Comparison of ENCODE assay signal across 29 cellular contexts in the genomic region with DNA sequence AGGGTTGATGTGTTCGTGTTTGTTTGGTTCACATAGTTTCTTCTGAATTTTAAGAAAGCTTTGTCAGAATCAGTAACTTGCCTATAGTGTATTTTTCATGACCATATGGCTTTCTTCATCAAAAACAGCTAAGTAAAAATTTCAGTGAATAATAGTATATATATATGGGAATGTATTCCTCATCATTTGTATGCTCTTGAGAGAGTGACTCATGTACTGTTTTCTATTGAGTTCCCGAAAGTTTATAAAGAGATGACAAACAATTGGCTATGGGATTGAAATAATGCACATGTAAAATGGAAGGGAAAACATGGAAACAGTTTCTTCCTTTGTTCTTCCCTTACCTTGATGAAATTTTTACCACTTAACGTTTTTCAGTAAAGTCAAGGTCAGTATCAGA. TPM values are rescaled to one million over a fixed set of nuclear protein-coding genes. Genes with fewer than 3 reads are reported as not detected.
A peak's percentile ranks its signal among the peaks of the same experiment; 100 is the strongest.
DNase-seq lines count a peak whose midpoint lies in the region; ATAC-seq and TF ChIP-seq lines count a peak whose summit lies in the region.
"Had no signal": no experiment of that assay in that cellular context is flagged by ENCODE, and none has a peak within 500 bp of the region (broad histone marks: within the 10 kb centered on the region; RNA-seq: fewer than 3 reads in every experiment).

No MANE protein-coding gene starts in this region.

- H4K20me1 ChIP-seq in fibroblast of lung (ENCODE audit: control insufficient read depth, extremely low read depth, insufficient read depth, low read length) (no peaks in the 10 kb centered on the region), osteoblast (ENCODE audit: insufficient read depth, low read length) (peaks cover 32% of the 10 kb centered on the region), MM.1S (ENCODE audit: insufficient read depth, low read length) (no peaks in the 10 kb centered on the region)

- no peaks in the 10 kb centered on the region for H3K27me3 Mint-ChIP-seq in HFFc6 (ENCODE audit: insufficient read depth)
- no peaks in the 10 kb centered on the region for H3K27me3 Mint-ChIP-seq in activated naive CD4-positive, alpha-beta T cell treated with anti-CD3 and anti-CD28 coated beads, Interleukin-2, amount 10 ng/mL, durations not matched to agents 7 days and 5 days
- H3K27me3 Mint-ChIP-seq: effector memory CD8-positive, alpha-beta T cell; natural killer cell treated with Interleukin-12 subunit alpha and Interleukin-12 subunit beta and Interleukin-15 and Interleukin-18, amount 100 ng/mL, for 72 hours had no signal

- peaks cover 12% of the 10 kb centered on the region; the same call in 1 of the 2 replicates for H3K36me3 Mint-ChIP-seq in HFFc6 (ENCODE audit: low read depth)
- no peaks in the 10 kb centered on the region for H3K36me3 Mint-ChIP-seq in activated naive CD4-positive, alpha-beta T cell treated with anti-CD3 and anti-CD28 coated beads, Interleukin-2, amount 10 ng/mL, durations not matched to agents 7 days and 5 days
- H3K36me3 Mint-ChIP-seq: natural killer cell treated with Interleukin-12 subunit alpha and Interleukin-12 subunit beta and Interleukin-15 and Interleukin-18, amount 100 ng/mL, for 72 hours had no signal

- H3K9me2 ChIP-seq in MM.1S (replicated peaks; ENCODE audit: insufficient read depth, low read length): no peaks in the 10 kb centered on the region

- WGBS in testis, 2 donors: 62 to 67% methylated on average over 3 of the region's 3 CpGs

- no peak overlapping the region for H3K27ac ChIP-seq in fibroblast of lung (ENCODE audit: insufficient read depth, low read length)
- H3K27ac ChIP-seq in osteoblast (ENCODE audit: low read depth, low read length): no peak overlapping the region
- H3K27ac ChIP-seq in testis: no peak overlapping the region
- no peak overlapping the region for H3K27ac ChIP-seq in MM.1S (ENCODE audit: low read length)
- H3K27ac ChIP-seq: adrenal gland, BLaER1, coronary artery, sigmoid colon, transverse colon had no signal

- H3K27ac Mint-ChIP-seq in HFFc6: peak overlapping the region; percentile 56
- H3K27ac Mint-ChIP-seq in activated naive CD4-positive, alpha-beta T cell treated with anti-CD3 and anti-CD28 coated beads, Interleukin-2, amount 10 ng/mL, durations not matched to agents 7 days and 5 days: no peak overlapping the region
- H3K27ac Mint-ChIP-seq: activated T-cell treated with anti-CD3 and anti-CD28 coated beads, Interleukin-2, amount 50 U/mL, for 72 hours; natural killer cell treated with Interleukin-12 subunit alpha and Interleukin-12 subunit beta and Interleukin-15 and Interleukin-18, amount 100 ng/mL, for 72 hours had no signal

- TF ChIP-seq POLR2A in testis (IDR thresholded peaks at IDR 0.05): no peak

- DNase-seq in HFFc6 (no peak), adipocyte (ENCODE audit: low read depth) (peak; percentile 24), fibroblast of lung (ENCODE audit: low read depth in 2 of 2) (peak; percentile 45 to 76), osteoblast (ENCODE audit: insufficient read length, low spot score, missing footprints) (peak; percentile 48), testis (no peak), MM.1S (no peak)
- no peak for DNase-seq in activated naive CD4-positive, alpha-beta T cell treated with anti-CD3 and anti-CD28 coated beads, Interleukin-2, amount 10 ng/mL, durations not matched to agents 7 days and 5 days
- DNase-seq: activated CD4-positive, alpha-beta T cell treated with anti-CD3 and anti-CD28 coated beads, Interleukin-2, amount 50 U/mL, for 48 hours; activated CD4-positive, CD25-positive, alpha-beta regulatory T cell treated with anti-CD3 and anti-CD28 coated beads, Interleukin-2, amount 50 U/mL, for 72 hours; activated naive CD4-positive, alpha-beta T cell treated with Interleukin-2 at 50 U/mL for 16 hours; activated T-cell treated with anti-CD3 and anti-CD28 coated beads, Interleukin-2, amount 50 U/mL, for 72 hours; adrenal gland; DMS153; effector memory CD8-positive, alpha-beta T cell; erythroblast; hippocampal formation; NCI-H2029 treated with DMSO at 0.1 percent for 48 hours; NCI-H524 treated with DMSO at 0.1 percent for 48 hours; NK-92 treated with Interleukin-12 subunit alpha and Interleukin-12 subunit beta, amount 100 ng/mL, for 24 hours; SHP77; sigmoid colon; stimulated activated CD4-positive, alpha-beta T cell treated with anti-CD3 and anti-CD28 coated beads, Interleukin-4, amount 100 ng/mL, for 24 hours; T-helper 2 cell; transverse colon had no signal

- H3K36me3 ChIP-seq in adipocyte (ENCODE audit: control insufficient read depth, insufficient read depth, low read length, severe bottlenecking) (no peaks in the 10 kb centered on the region), fibroblast of lung (ENCODE audit: control insufficient read depth, insufficient read depth, low read length) (no peaks in the 10 kb centered on the region), osteoblast (ENCODE audit: insufficient read depth, low read length) (no peaks in the 10 kb centered on the region), testis (ENCODE audit: low read depth, missing control alignments) (no peaks in the 10 kb centered on the region), MM.1S (replicated peaks; ENCODE audit: insufficient read depth, low read length) (no peaks in the 10 kb centered on the region)
- H3K36me3 ChIP-seq: adrenal gland, sigmoid colon, transverse colon had no signal

- H3K9me3 ChIP-seq in adipocyte (ENCODE audit: control insufficient read depth, low read length) (no peaks in the 10 kb centered on the region), fibroblast of lung (ENCODE audit: control insufficient read depth, insufficient read depth, low read depth, low read length) (no peaks in the 10 kb centered on the region), osteoblast (ENCODE audit: low read depth, low read length) (no peaks in the 10 kb centered on the region), testis (no peaks in the 10 kb centered on the region), MM.1S (replicated peaks; ENCODE audit: insufficient read depth, low read length) (no peaks in the 10 kb centered on the region)
- H3K9me3 ChIP-seq: adrenal gland, BLaER1, sigmoid colon, transverse colon had no signal

- TF ChIP-seq CTCF in HFFc6 (IDR thresholded peaks at IDR 0.05): no peak
- no peak for TF ChIP-seq CTCF in fibroblast of lung (conservative IDR thresholded peaks at IDR 0.05 in 1 of 2, IDR thresholded peaks at IDR 0.05 in 1 of 2; ENCODE audit: low read depth in 1 of 2, low read length in 2 of 2)
- TF ChIP-seq CTCF in osteoblast (IDR thresholded peaks at IDR 0.05; ENCODE audit: extremely low read depth, low read depth, low read length): no peak
- no peak for TF ChIP-seq CTCF in testis (IDR thresholded peaks at IDR 0.05)
- TF ChIP-seq CTCF in MM.1S (IDR thresholded peaks at IDR 0.05; ENCODE audit: low read length): no peak

- H3K4me3 ChIP-seq in adipocyte (ENCODE audit: low read length): no peak overlapping the region
- H3K4me3 ChIP-seq in fibroblast of lung (replicated peaks in 1 of 4; ENCODE audit: control extremely low read depth in 1 of 4, insufficient read depth in 1 of 4, low read depth in 3 of 4, low read length in 4 of 4): no peak overlapping the region
- H3K4me3 ChIP-seq in osteoblast (ENCODE audit: insufficient read depth, low read length): no peak overlapping the region
- no peak overlapping the region for H3K4me3 ChIP-seq in testis
- H3K4me3 ChIP-seq in MM.1S (ENCODE audit: low read length): no peak overlapping the region
- H3K4me3 ChIP-seq: adrenal gland, BLaER1, coronary artery, lung, sigmoid colon, transverse colon had no signal

- intact Hi-C loops in testis (cut with DNase I; ENCODE audit: low total_unique reads): no loop called here

- H3K4me2 ChIP-seq in fibroblast of lung (ENCODE audit: extremely low read depth, insufficient read depth, low read length) (no peak overlapping the region), osteoblast (ENCODE audit: insufficient read depth, low read length) (no peak overlapping the region), MM.1S (ENCODE audit: low read depth, low read length) (no peak overlapping the region)
- H3K4me2 ChIP-seq: BLaER1 had no signal

- ATAC-seq in HG03565 (IDR thresholded peaks at IDR 0.05; ENCODE audit: unreplicated experiment): no peak
- ATAC-seq: activated T-cell treated with anti-CD3 and anti-CD28 coated beads, Interleukin-2, amount 50 U/mL, for 72 hours; effector memory CD8-positive, alpha-beta T cell; natural killer cell treated with Interleukin-12 subunit alpha and Interleukin-12 subunit beta and Interleukin-15 and Interleukin-18, amount 100 ng/mL, for 72 hours had no signal

- H3K79me2 ChIP-seq in fibroblast of lung (ENCODE audit: control insufficient read depth, insufficient read depth, low read length) (peaks cover 9% of the 10 kb centered on the region), osteoblast (ENCODE audit: insufficient read depth, low read length) (peaks cover 65% of the 10 kb centered on the region), MM.1S (ENCODE audit: low read length) (peaks cover 48% of the 10 kb centered on the region)

- CTCF ChIA-PET in activated naive CD4-positive, alpha-beta T cell treated with anti-CD3 and anti-CD28 coated beads, Interleukin-2, amount 10 ng/mL, durations not matched to agents 7 days and 5 days (lab: Charles Lee): interaction anchor here (0.7 kb wide), 1 partner anchor 27 kb away, joined by 3 read pairs; no protein-coding TSS in a partner anchor

- H2AFZ ChIP-seq in fibroblast of lung (ENCODE audit: low read length): no peak overlapping the region
- H2AFZ ChIP-seq in osteoblast (ENCODE audit: low read length): no peak overlapping the region
- H2AFZ ChIP-seq in MM.1S (ENCODE audit: low read length): no peak overlapping the region

- H3K4me1 Mint-ChIP-seq in HFFc6 (ENCODE audit: low read depth): peaks cover 60% of the 10 kb centered on the region
- no peaks in the 10 kb centered on the region for H3K4me1 Mint-ChIP-seq in activated naive CD4-positive, alpha-beta T cell treated with anti-CD3 and anti-CD28 coated beads, Interleukin-2, amount 10 ng/mL, durations not matched to agents 7 days and 5 days

- no peaks in the 10 kb centered on the region for H3K9me3 Mint-ChIP-seq in HFFc6
- no peaks in the 10 kb centered on the region for H3K9me3 Mint-ChIP-seq in activated naive CD4-positive, alpha-beta T cell treated with anti-CD3 and anti-CD28 coated beads, Interleukin-2, amount 10 ng/mL, durations not matched to agents 7 days and 5 days
- H3K9me3 Mint-ChIP-seq: activated T-cell treated with anti-CD3 and anti-CD28 coated beads, Interleukin-2, amount 50 U/mL, for 72 hours; effector memory CD8-positive, alpha-beta T cell; natural killer cell treated with Interleukin-12 subunit alpha and Interleukin-12 subunit beta and Interleukin-15 and Interleukin-18, amount 100 ng/mL, for 72 hours had no signal

- H3F3A ChIP-seq in MM.1S (ENCODE audit: insufficient read depth, low read length): no peaks in the 10 kb centered on the region

- no peaks in the 10 kb centered on the region for H3K27me3 ChIP-seq in adipocyte (replicated peaks; ENCODE audit: control insufficient read depth, insufficient read depth, low read length)
- no peaks in the 10 kb centered on the region for H3K27me3 ChIP-seq in fibroblast of lung (ENCODE audit: control insufficient read depth, insufficient read depth, low read length)
- H3K27me3 ChIP-seq in osteoblast (ENCODE audit: insufficient read depth, low read length): no peaks in the 10 kb centered on the region
- no peaks in the 10 kb centered on the region for H3K27me3 ChIP-seq in testis
- no peaks in the 10 kb centered on the region for H3K27me3 ChIP-seq in MM.1S (replicated peaks; ENCODE audit: insufficient read depth, low read length)
- H3K27me3 ChIP-seq: adrenal gland, BLaER1, sigmoid colon, transverse colon had no signal

- H3K9ac ChIP-seq in adipocyte (ENCODE audit: low read length) (no peak overlapping the region), fibroblast of lung (ENCODE audit: insufficient read depth, low read length) (no peak overlapping the region), MM.1S (ENCODE audit: low read length) (no peak overlapping the region)
- H3K9ac ChIP-seq: BLaER1 had no signal

- H3K4me1 ChIP-seq in adipocyte (ENCODE audit: control insufficient read depth, insufficient read depth, low read length): peaks cover 7% of the 10 kb centered on the region
- peaks cover 4% of the 10 kb centered on the region for H3K4me1 ChIP-seq in fibroblast of lung (ENCODE audit: control insufficient read depth, extremely low read depth, insufficient read depth, low read length)
- H3K4me1 ChIP-seq in osteoblast (ENCODE audit: insufficient read depth, low read length): peaks cover 15% of the 10 kb centered on the region
- H3K4me1 ChIP-seq in testis: no peaks in the 10 kb centered on the region
- H3K4me1 ChIP-seq in MM.1S (ENCODE audit: low read length): no peaks in the 10 kb centered on the region

- peak overlapping the region; percentile 9; the same call in 1 of the 2 replicates for H3K4me3 Mint-ChIP-seq in HFFc6
- H3K4me3 Mint-ChIP-seq in activated naive CD4-positive, alpha-beta T cell treated with anti-CD3 and anti-CD28 coated beads, Interleukin-2, amount 10 ng/mL, durations not matched to agents 7 days and 5 days: no peak overlapping the region
- H3K4me3 Mint-ChIP-seq: activated T-cell treated with anti-CD3 and anti-CD28 coated beads, Interleukin-2, amount 50 U/mL, for 72 hours; effector memory CD8-positive, alpha-beta T cell; natural killer cell treated with Interleukin-12 subunit alpha and Interleukin-12 subunit beta and Interleukin-15 and Interleukin-18, amount 100 ng/mL, for 72 hours had no signal

RNA-seq across cellular contexts. Expression of gene KAT6B, which starts 56.4 kb away (rescaled TPM):
- total RNA-seq in HFFc6 (2021; fragmentation: NEBNext Ultra II Directional; extraction: Animal tissue kit (Norgen Biotek cat#: 25700)): 10 to 100 TPM; 17.8 to 27.5 (median 23.6) TPM
- total RNA-seq in fibroblast of lung (24.4 and 37.8 TPM in 2 replicates), osteoblast (24.6 and 30.9 TPM in 2 replicates), testis (100 to 1,000 TPM; 106 to 109 TPM)
- polyA plus RNA-seq in fibroblast of lung (3.9 and 4.1 TPM in 2 replicates), testis (ENCODE audit: insufficient read depth, low read depth, low replicate concordance) (23.9 TPM)
- 8.8 and 10.6 TPM in 2 replicates for polyA plus RNA-seq in fibroblast of lung (2012)
- polyA minus RNA-seq in fibroblast of lung (ENCODE audit: low replicate concordance): 15.7 and 35.3 TPM in 2 replicates

Comparison
In these comparisons a context has a peak if more than half of its experiments do, and no peak if none do; other contexts are left out.
1. DNase-seq: peak in adipocyte (single experiment), fibroblast of lung (2 of 2) and osteoblast (single experiment); none in HFFc6 (single experiment), testis (single experiment), MM.1S (single experiment) and activated naive CD4-positive, alpha-beta T cell treated with anti-CD3 and anti-CD28 coated beads, Interleukin-2, amount 10 ng/mL, durations not matched to agents 7 days and 5 days (single experiment).